In the genomic region with DNA sequence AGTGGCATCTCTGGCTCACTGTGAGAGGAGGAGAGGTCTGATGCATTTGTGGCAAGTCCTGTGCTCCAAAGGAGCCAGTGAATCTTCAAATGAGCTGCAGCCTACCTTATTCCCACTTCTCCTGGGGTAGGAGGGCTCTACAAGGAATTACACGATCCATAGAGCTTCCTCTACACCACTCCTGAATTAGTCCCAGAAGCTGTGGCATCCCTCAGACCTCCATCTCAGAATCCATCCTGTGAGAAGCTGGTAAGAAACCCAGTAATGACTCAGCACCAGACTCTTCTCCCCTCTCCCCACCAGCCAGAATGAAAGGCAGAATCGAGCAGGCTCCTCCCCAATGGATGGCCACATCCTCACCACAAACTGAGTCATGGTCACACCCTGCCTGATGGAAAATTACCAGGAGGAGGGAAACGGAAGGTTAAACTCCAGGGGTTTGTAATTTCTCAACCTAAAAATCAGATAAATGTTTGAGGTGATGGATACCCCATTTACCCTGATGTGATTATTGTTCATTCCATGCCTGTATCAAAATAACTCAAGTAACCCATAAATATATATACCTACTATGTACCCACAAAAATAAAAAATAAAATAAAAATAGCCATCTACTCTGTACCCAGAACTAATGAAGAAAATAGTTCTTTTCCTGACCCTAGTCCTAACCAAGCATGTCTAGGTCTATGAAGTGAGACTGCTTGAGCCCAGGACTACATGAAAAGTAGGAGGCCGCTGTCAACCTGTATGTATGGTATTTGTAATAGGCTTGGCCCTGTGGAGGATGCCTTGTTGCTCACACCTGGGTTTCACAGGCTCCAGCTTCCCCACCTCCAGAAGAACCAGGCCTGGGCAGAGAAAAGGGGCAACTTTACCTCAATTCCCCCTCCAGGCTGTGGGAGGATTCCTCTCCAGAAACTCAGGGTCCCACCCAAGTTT, we compare ENCODE assay signal across 1 cellular context.
TF ChIP-seq lines count a peak whose summit lies in the region.

No MANE protein-coding gene starts in this region.

TF ChIP-seq in HEK293, 187 proteins besides CTCF, POLR2A, EP300 and RAD21 (continued from another document):
- TF ChIP-seq, protein P1, sequence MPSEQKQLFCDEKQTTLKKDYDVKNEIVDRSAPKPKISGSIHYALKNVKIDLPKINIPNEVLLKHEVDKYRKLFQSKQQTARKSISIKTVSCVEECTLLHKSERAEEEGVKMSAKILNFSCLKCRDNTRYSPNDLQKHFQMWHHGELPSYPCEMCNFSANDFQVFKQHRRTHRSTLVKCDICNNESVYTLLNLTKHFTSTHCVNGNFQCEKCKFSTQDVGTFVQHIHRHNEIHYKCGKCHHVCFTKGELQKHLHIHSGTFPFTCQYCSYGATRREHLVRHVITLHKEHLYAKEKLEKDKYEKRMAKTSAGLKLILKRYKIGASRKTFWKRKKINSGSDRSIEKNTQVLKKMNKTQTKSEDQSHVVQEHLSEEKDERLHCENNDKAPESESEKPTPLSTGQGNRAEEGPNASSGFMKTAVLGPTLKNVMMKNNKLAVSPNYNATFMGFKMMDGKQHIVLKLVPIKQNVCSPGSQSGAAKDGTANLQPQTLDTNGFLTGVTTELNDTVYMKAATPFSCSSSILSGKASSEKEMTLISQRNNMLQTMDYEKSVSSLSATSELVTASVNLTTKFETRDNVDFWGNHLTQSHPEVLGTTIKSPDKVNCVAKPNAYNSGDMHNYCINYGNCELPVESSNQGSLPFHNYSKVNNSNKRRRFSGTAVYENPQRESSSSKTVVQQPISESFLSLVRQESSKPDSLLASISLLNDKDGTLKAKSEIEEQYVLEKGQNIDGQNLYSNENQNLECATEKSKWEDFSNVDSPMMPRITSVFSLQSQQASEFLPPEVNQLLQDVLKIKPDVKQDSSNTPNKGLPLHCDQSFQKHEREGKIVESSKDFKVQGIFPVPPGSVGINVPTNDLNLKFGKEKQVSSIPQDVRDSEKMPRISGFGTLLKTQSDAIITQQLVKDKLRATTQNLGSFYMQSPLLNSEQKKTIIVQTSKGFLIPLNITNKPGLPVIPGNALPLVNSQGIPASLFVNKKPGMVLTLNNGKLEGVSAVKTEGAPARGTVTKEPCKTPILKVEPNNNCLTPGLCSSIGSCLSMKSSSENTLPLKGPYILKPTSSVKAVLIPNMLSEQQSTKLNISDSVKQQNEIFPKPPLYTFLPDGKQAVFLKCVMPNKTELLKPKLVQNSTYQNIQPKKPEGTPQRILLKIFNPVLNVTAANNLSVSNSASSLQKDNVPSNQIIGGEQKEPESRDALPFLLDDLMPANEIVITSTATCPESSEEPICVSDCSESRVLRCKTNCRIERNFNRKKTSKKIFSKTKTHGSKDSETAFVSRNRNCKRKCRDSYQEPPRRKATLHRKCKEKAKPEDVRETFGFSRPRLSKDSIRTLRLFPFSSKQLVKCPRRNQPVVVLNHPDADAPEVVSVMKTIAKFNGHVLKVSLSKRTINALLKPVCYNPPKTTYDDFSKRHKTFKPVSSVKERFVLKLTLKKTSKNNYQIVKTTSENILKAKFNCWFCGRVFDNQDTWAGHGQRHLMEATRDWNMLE (tag by site-specific recombination; conservative IDR thresholded peaks at IDR 0.05; ENCODE audit: low read depth) = no peak
- TF ChIP-seq ZNF324 (tag by site-specific recombination; IDR thresholded peaks at IDR 0.05) (0 out of 2 replicates have a peak, but pooled peaks have one; percentile 37), ZNF747 (tag by site-specific recombination; IDR thresholded peaks at IDR 0.05) (no peak), ZNF366 (tag by site-specific recombination; conservative IDR thresholded peaks at IDR 0.05) (peak; percentile 57), ZNF24 (tag by site-specific recombination; IDR thresholded peaks at IDR 0.05) (peak; percentile 52; the same call in 1 of the 2 replicates)
TF ChIP-seq in HEK293: peak in this region for 38.
